Comparison of ENCODE assay signal across 8 cellular contexts in the genomic region with DNA sequence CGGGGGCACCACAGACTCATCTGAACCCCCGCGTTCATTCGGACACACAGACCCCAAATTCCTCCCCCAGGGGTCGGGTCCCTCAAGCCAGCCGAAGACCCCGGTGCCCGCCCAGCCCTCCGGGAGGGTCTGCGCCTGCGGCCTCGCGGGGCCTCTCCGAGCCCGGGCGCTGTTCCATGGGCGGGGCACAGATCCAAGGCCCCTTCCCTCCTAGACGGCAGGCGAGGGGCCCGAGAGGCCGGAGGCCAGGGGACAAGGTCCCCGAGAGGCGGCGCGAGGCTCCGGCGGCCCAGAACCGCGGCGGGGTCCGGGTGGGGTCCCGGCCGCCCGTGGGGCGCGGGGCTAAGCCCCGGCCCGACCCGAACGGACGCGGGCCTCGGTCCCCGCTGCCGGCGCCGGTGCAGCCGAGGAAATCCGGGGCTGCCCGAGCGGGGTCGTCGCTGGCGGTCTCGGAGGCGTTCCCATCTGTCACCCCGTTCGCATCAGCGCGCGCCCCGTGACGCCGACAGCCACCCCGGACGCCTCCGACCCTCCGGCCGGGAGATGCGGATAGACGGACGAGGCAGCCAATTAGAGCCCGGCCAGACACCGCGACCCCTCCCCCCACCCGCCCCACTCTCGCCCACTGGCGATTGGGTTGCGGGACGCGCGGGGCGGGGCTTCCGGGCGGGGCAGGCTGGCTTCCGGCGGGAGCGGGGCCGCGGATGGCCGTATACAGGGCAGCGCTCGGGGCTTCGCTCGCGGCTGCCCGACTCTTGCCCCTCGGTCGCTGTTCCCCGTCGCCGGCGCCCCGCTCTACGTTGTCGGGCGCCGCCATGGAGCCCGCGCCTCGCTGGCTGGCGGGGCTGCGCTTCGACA. TPM values are rescaled to one million over a fixed set of nuclear protein-coding genes. Genes with fewer than 3 reads are reported as not detected.
DNase-seq lines count a peak whose midpoint lies in the region; ATAC-seq and TF ChIP-seq lines count a peak whose summit lies in the region.

A gene with protein sequence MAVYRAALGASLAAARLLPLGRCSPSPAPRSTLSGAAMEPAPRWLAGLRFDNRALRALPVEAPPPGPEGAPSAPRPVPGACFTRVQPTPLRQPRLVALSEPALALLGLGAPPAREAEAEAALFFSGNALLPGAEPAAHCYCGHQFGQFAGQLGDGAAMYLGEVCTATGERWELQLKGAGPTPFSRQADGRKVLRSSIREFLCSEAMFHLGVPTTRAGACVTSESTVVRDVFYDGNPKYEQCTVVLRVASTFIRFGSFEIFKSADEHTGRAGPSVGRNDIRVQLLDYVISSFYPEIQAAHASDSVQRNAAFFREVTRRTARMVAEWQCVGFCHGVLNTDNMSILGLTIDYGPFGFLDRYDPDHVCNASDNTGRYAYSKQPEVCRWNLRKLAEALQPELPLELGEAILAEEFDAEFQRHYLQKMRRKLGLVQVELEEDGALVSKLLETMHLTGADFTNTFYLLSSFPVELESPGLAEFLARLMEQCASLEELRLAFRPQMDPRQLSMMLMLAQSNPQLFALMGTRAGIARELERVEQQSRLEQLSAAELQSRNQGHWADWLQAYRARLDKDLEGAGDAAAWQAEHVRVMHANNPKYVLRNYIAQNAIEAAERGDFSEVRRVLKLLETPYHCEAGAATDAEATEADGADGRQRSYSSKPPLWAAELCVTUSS (plus strand): TSS at position 679 of the 858 bp plus-strand sequence. CDS start 26 bp downstream, at position 705.

- H3K27me3 Mint-ChIP-seq in activated naive CD8-positive, alpha-beta T cell treated with anti-CD3 and anti-CD28 coated beads, Interleukin-2, amount 10 ng/mL, durations not matched to agents 7 days and 5 days: no peaks in the 10 kb centered on the region

- DNase-seq in G401 (ENCODE audit: low spot score) (peak; percentile 91), HAP-1 (ENCODE audit: low spot score in 2 of 2) (peak; percentile 76 to 93), NB4 (ENCODE audit: low read depth) (peak; percentile 91), SW 1271 (lab: John Stamatoyannopoulos, UW) (peak; percentile 38 to 80), Right ventricle myocardium inferior (ENCODE audit: missing footprints) (peak; percentile 95), thyroid gland (peak; percentile 90 to 91)
- DNase-seq in activated naive CD8-positive, alpha-beta T cell treated with anti-CD3 and anti-CD28 coated beads, Interleukin-2, amount 10 ng/mL, durations not matched to agents 7 days and 5 days: peak; percentile 93

- H3K9me3 ChIP-seq in HAP-1 (no peaks in the 10 kb centered on the region), parathyroid adenoma (ENCODE audit: control insufficient read depth, low read length) (no peaks in the 10 kb centered on the region), thyroid gland (no peaks in the 10 kb centered on the region)

- no peaks in the 10 kb centered on the region for H3K9me3 Mint-ChIP-seq in activated naive CD8-positive, alpha-beta T cell treated with anti-CD3 and anti-CD28 coated beads, Interleukin-2, amount 10 ng/mL, durations not matched to agents 7 days and 5 days

- intact Hi-C loops in Right ventricle myocardium inferior (cut with DNase I) (no loop called here), thyroid gland (cut with DNase I) (no loop called here)

- peak within 1 kb of the TSS; percentile 75 for H3K4me2 ChIP-seq in parathyroid adenoma (ENCODE audit: low read length)

- no peak for TF ChIP-seq CTCF in NB4 (IDR thresholded peaks at IDR 0.05; ENCODE audit: low read depth, low read length)
- TF ChIP-seq CTCF in parathyroid adenoma (IDR thresholded peaks at IDR 0.05): no peak
- TF ChIP-seq CTCF in thyroid gland (IDR thresholded peaks at IDR 0.05): peak in 1 of 6 experiments; percentile 2

- ATAC-seq in activated naive CD8-positive, alpha-beta T cell treated with anti-CD3 and anti-CD28 coated beads, Interleukin-2, amount 10 ng/mL, durations not matched to agents 7 days and 5 days (ENCODE audit: low read depth): peak; percentile 89
- ATAC-seq in Right ventricle myocardium inferior: peak; percentile 91

- H3K4me3 ChIP-seq in HAP-1 (peak within 1 kb of the TSS; percentile 50), NB4 (ENCODE audit: low read depth, low read length) (peak within 1 kb of the TSS; percentile 68), parathyroid adenoma (ENCODE audit: low read depth, low read length) (peak within 1 kb of the TSS; percentile 59), thyroid gland (replicated peaks in 1 of 3) (peak within 1 kb of the TSS; percentile 58 to 70 (median 58))

- peaks cover 42% of the 10 kb centered on the region for H3K36me3 ChIP-seq in HAP-1 (replicated peaks)
- H3K36me3 ChIP-seq in parathyroid adenoma (ENCODE audit: control insufficient read depth, insufficient read depth, low read length): no peaks in the 10 kb centered on the region
- peaks cover 12 to 19% of the 10 kb centered on the region in 2 donors for H3K36me3 ChIP-seq in thyroid gland

- H3K4me1 Mint-ChIP-seq in activated naive CD8-positive, alpha-beta T cell treated with anti-CD3 and anti-CD28 coated beads, Interleukin-2, amount 10 ng/mL, durations not matched to agents 7 days and 5 days: peaks cover 17% of the 10 kb centered on the region

- 0% methylated on average over 16 of the region's 114 CpGs; no CpG with 5 or more reads in 1 of the 2 donors for WGBS in thyroid gland, 2 donors

- no peak within 1 kb of the TSS for H3K9ac ChIP-seq in parathyroid adenoma

- H3K27ac ChIP-seq in parathyroid adenoma (no peak within 1 kb of the TSS), thyroid gland (peak within 1 kb of the TSS; percentile 26 to 60 (median 48))

- POLR2A ChIA-PET in activated naive CD8-positive, alpha-beta T cell treated with anti-CD3 and anti-CD28 coated beads, Interleukin-2, amount 10 ng/mL, durations not matched to agents 7 days and 5 days (lab: Charles Lee): interaction anchor here (1.2 to 1.8 kb wide), 4 partner anchors 9 to 14 kb away, joined by 3 to 23 read pairs (median 9); no protein-coding TSS in a partner anchor

- peaks cover 14% of the 10 kb centered on the region for H3K36me3 Mint-ChIP-seq in activated naive CD8-positive, alpha-beta T cell treated with anti-CD3 and anti-CD28 coated beads, Interleukin-2, amount 10 ng/mL, durations not matched to agents 7 days and 5 days

- H3K27me3 ChIP-seq in HAP-1 (ENCODE audit: low read depth): no peaks in the 10 kb centered on the region
- H3K27me3 ChIP-seq in parathyroid adenoma (ENCODE audit: control insufficient read depth, insufficient read depth, low read length): no peaks in the 10 kb centered on the region
- no peaks in the 10 kb centered on the region for H3K27me3 ChIP-seq in thyroid gland

- peaks cover 3% of the 10 kb centered on the region for H3K79me2 ChIP-seq in parathyroid adenoma

- TF ChIP-seq POLR2A in NB4 (IDR thresholded peaks at IDR 0.05; ENCODE audit: extremely low read depth, insufficient read length): peak; percentile 50
- TF ChIP-seq POLR2A in thyroid gland (IDR thresholded peaks at IDR 0.05): peak; percentile 65 to 85

- peak within 1 kb of the TSS; percentile 72 for H3K27ac Mint-ChIP-seq in activated naive CD8-positive, alpha-beta T cell treated with anti-CD3 and anti-CD28 coated beads, Interleukin-2, amount 10 ng/mL, durations not matched to agents 7 days and 5 days

- peak within 1 kb of the TSS; percentile 88 for H3K4me3 Mint-ChIP-seq in activated naive CD8-positive, alpha-beta T cell treated with anti-CD3 and anti-CD28 coated beads, Interleukin-2, amount 10 ng/mL, durations not matched to agents 7 days and 5 days

- H3K4me1 ChIP-seq in HAP-1 (0 out of 2 replicates have a peak, but pooled peaks cover 5% of the 10 kb centered on the region), parathyroid adenoma (no peaks in the 10 kb centered on the region), thyroid gland (peaks cover 18 to 19% of the 10 kb centered on the region in 2 donors)

- peak within 1 kb of the TSS; percentile 72 for H2AFZ ChIP-seq in parathyroid adenoma

- in situ Hi-C loops in G401 (cut with HindIII; ENCODE audit: low sequenced_read_pairs) (no loop called here), HAP-1 (cut with MboI; ENCODE audit: low sequenced_read_pairs) (no loop called here)

RNA-seq across cellular contexts. Expression of the gene that starts here (rescaled TPM):
- 25.5 and 40.7 TPM in 2 replicates for total RNA-seq in G401 (2014; rRNA removed; shearing (Covaris generic))
- 10 to 100 TPM; 27.9 to 33.3 TPM for total RNA-seq in activated naive CD8-positive, alpha-beta T cell treated with anti-CD3 and anti-CD28 coated beads, Interleukin-2, amount 10 ng/mL, durations not matched to agents 7 days and 5 days
- total RNA-seq in Right ventricle myocardium inferior (15.5 TPM), thyroid gland (10 to 100 TPM; 20.7 to 50.6 (median 31.0) TPM)
